Comparison of ENCODE assay signal across 35 cellular contexts in the genomic region with DNA sequence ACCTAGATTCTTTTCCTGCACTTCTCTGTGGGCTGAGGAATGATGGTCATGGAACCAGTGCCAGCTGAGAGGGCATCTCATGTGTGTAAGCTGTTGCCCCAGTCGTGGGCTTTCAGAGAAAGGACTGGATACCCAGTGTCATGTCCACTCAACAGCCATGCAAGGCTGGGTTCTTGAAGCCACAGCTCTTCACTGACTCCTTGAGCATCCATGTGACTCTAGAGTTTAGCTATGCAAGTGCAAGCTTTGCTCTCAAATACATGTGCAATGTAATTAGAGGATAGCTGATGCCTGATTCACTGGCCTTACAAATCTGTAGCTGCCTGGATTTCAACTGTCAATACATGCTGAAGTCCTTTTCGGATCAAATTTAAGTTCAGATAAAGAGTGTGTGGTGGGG. TPM values are rescaled to one million over a fixed set of nuclear protein-coding genes. Genes with fewer than 3 reads are reported as not detected.
DNase-seq lines count a peak whose midpoint lies in the region; ATAC-seq, FAIRE-seq and TF ChIP-seq lines count a peak whose summit lies in the region.
"Had no signal": no experiment of that assay in that cellular context is flagged by ENCODE, and none has a peak within 500 bp of the region (broad histone marks: within the 10 kb centered on the region; RNA-seq: fewer than 3 reads in every experiment).

No MANE protein-coding gene starts in this region.

- in situ Hi-C loops in HepG2 (cut with HindIII; ENCODE audit: extremely low pct_ligation_motif_present, low pct_unique_long_range_greater_than_20kb) = no loop called here

- H3K4me3 Mint-ChIP-seq in WTC11 = no peak overlapping the region
- H3K4me3 Mint-ChIP-seq: activated CD4-positive, alpha-beta memory T cell treated with anti-CD3 and anti-CD28 coated beads, Interleukin-2, amount 10 ng/mL, durations not matched to agents 7 days and 5 days; T-helper 1 cell treated with Interleukin-12 subunit alpha and Interleukin-12 subunit beta and Interleukin-4 antibody, amounts not matched to agents 30 μg/mL and 1 μg/mL, for 36 hours had no signal

- H3K27ac Mint-ChIP-seq in WTC11 = no peak overlapping the region
- H3K27ac Mint-ChIP-seq: activated CD4-positive, alpha-beta memory T cell treated with anti-CD3 and anti-CD28 coated beads, Interleukin-2, amount 10 ng/mL, durations not matched to agents 7 days and 5 days; progenitor cell of endocrine pancreas; T-helper 1 cell treated with Interleukin-12 subunit alpha and Interleukin-12 subunit beta and Interleukin-4 antibody, amounts not matched to agents 30 μg/mL and 1 μg/mL, for 36 hours had no signal

- no TSS peak for BruUV-seq in HepG2 (replicated peaks; lab: Mats Ljungman, UMichigan)

- H3K36me3 ChIP-seq in HepG2 (replicated peaks in 1 of 2; ENCODE audit: control insufficient read depth in 1 of 2, insufficient read depth in 2 of 2, low read length in 2 of 2) (no peaks in the 10 kb centered on the region), right lobe of liver (no peaks in the 10 kb centered on the region), adipocyte (ENCODE audit: control insufficient read depth, insufficient read depth, low read length, severe bottlenecking) (no peaks in the 10 kb centered on the region), mesendoderm (ENCODE audit: control insufficient read depth, insufficient read depth, low read length) (no peaks in the 10 kb centered on the region)
- H3K36me3 ChIP-seq: adrenal gland, BLaER1, gastrocnemius medialis, left ventricle myocardium inferior, neutrophil, sigmoid colon, thoracic aorta, uterus had no signal

- no peak overlapping the region for H2BK120ac ChIP-seq in mesendoderm (ENCODE audit: low read depth, low read length)

- DNase-seq in HepG2 (ENCODE audit: low spot score) (no peak), right lobe of liver (no peak), adipocyte (ENCODE audit: low read depth) (peak; percentile 40), glomerular visceral epithelial cell (ENCODE audit: extremely low spot score) (peak; percentile 16), mesendoderm (no peak), WTC11 (ENCODE audit: low spot score) (no peak)
- DNase-seq: activated CD4-positive, alpha-beta memory T cell treated with anti-CD3 and anti-CD28 coated beads, Interleukin-2, amount 10 ng/mL, durations not matched to agents 7 days and 5 days; activated CD4-positive, alpha-beta T cell treated with anti-CD3 and anti-CD28 coated beads for 1 hour; activated CD8-positive, alpha-beta memory T cell treated with anti-CD3 and anti-CD28 coated beads, Interleukin-2, amount 50 U/mL, for 48 hours; adrenal gland; COR-L47; DMS79; effector CD4-positive, alpha-beta T cell; gastrocnemius medialis; HCEC 1CT; left ventricle myocardium inferior; NCI-H1436 treated with DMSO at 0.1 percent for 48 hours; NCI-H82; sigmoid colon; stimulated activated naive CD4-positive, alpha-beta T cell; uterus had no signal

- H3K79me2 ChIP-seq in HepG2 (ENCODE audit: insufficient read depth, low read length) (no peaks in the 10 kb centered on the region), mesendoderm (ENCODE audit: control insufficient read depth, insufficient read depth, low read length) (no peaks in the 10 kb centered on the region)

- peaks cover 6% of the 10 kb centered on the region; the same call in 1 of the 2 replicates for H3K9me3 Mint-ChIP-seq in WTC11
- H3K9me3 Mint-ChIP-seq: activated CD4-positive, alpha-beta memory T cell treated with anti-CD3 and anti-CD28 coated beads, Interleukin-2, amount 10 ng/mL, durations not matched to agents 7 days and 5 days had no signal

- POLR2A ChIA-PET in HepG2 (lab: Yijun Ruan, JAX) (interaction anchor here (1.2 kb wide), 1 partner anchor 10 kb away, joined by 4 read pairs; no protein-coding TSS in a partner anchor), WTC11 (lab: Charles Lee) (interaction anchor here (0.5 kb wide), 1 partner anchor 120 kb away, joined by 5 read pairs; no protein-coding TSS in a partner anchor)

- H3K9me3 ChIP-seq in HepG2 (ENCODE audit: low read length) = no peaks in the 10 kb centered on the region
- H3K9me3 ChIP-seq in right lobe of liver = no peaks in the 10 kb centered on the region
- H3K9me3 ChIP-seq in adipocyte (ENCODE audit: control insufficient read depth, low read length) = no peaks in the 10 kb centered on the region
- H3K9me3 ChIP-seq: adrenal gland, gastrocnemius medialis, left ventricle myocardium inferior, neutrophil, sigmoid colon, thoracic aorta, uterus had no signal

- H3K4me2 ChIP-seq in HepG2 (ENCODE audit: low read depth, low read length) = no peak overlapping the region
- H3K4me2 ChIP-seq in mesendoderm (ENCODE audit: low read length) = no peak overlapping the region
- H3K4me2 ChIP-seq: BLaER1, KMS-11 had no signal

- no peaks in the 10 kb centered on the region for H3K27me3 Mint-ChIP-seq in WTC11 (ENCODE audit: low read depth)

- no peak for TF ChIP-seq RAD21 in HepG2 (CRISPR knock-in tag; IDR thresholded peaks at IDR 0.05)

- H3K4me3 ChIP-seq in HepG2 (replicated peaks in 1 of 3; ENCODE audit: insufficient read depth in 1 of 3, low read depth in 2 of 3, low read length in 3 of 3) (no peak overlapping the region), right lobe of liver (no peak overlapping the region), adipocyte (ENCODE audit: low read length) (no peak overlapping the region), mesendoderm (ENCODE audit: low read length) (no peak overlapping the region)
- H3K4me3 ChIP-seq: adrenal gland, BLaER1, gastrocnemius medialis, left ventricle myocardium inferior, sigmoid colon, thoracic aorta, uterus had no signal

- H4K5ac ChIP-seq in mesendoderm (ENCODE audit: low read length) = no peak overlapping the region

- H2AK5ac ChIP-seq in mesendoderm (ENCODE audit: low read length) = no peak overlapping the region

- 63% methylated on average over 2 of the region's 2 CpGs for WGBS in HepG2 (ENCODE audit: low lambda C conversion rate)
- WGBS in right lobe of liver (ENCODE audit: insufficient coverage, low coverage, low lambda C conversion rate, missing lambda C conversion rate) = 63% methylated on average over 2 of the region's 2 CpGs
- no CpG with 5 or more reads among the region's 2 CpGs for WGBS in mesendoderm (ENCODE audit: extremely low coverage, insufficient coverage, low lambda C conversion rate)

- CTCF ChIA-PET in HepG2 (lab: Yijun Ruan, JAX; ENCODE audit: low intra/inter-chr PET ratio, low total read pairs) = no interaction called here
- CTCF ChIA-PET in WTC11 (lab: Charles Lee) = interaction anchor here (1.2 to 8.7 kb wide), 3 partner anchors 10 to 28 kb away, joined by 6 to 70 read pairs (median 19); no protein-coding TSS in a partner anchor

- no peak for TF ChIP-seq CTCF in HepG2 (CRISPR knock-in tag; IDR thresholded peaks at IDR 0.05)
- TF ChIP-seq CTCF in right lobe of liver (IDR thresholded peaks at IDR 0.05) = no peak
- no peak for TF ChIP-seq CTCF in WTC11 (IDR thresholded peaks at IDR 0.05)

- TF ChIP-seq EP300 in HepG2 (IDR thresholded peaks at IDR 0.05; ENCODE audit: low read depth in 2 of 2, low read length in 2 of 2) = no peak
- no peak for TF ChIP-seq EP300 in HepG2 (CRISPR knock-in tag; IDR thresholded peaks at IDR 0.05; ENCODE audit: borderline replicate concordance)

- intact Hi-C loops in HepG2 (cut with micrococcal nuclease; ENCODE audit: unreplicated experiment) = no loop called here
- intact Hi-C loops in right lobe of liver (cut with DNase I) = no loop called here

- no peak for FAIRE-seq in HepG2 (lab: Jason Lieb, UNC)
- FAIRE-seq: A204.1, bronchial epithelial cell, colon, HTR-8/SVneo had no signal

- no peaks in the 10 kb centered on the region for H3K36me3 Mint-ChIP-seq in WTC11

- H2AFZ ChIP-seq in HepG2 (ENCODE audit: low read length) = no peak overlapping the region

- H2BK5ac ChIP-seq in mesendoderm (ENCODE audit: low read length) = no peak overlapping the region

- no peaks in the 10 kb centered on the region for H3K27me3 ChIP-seq in HepG2 (ENCODE audit: control insufficient read depth in 1 of 2, insufficient read depth in 2 of 2, low read length in 2 of 2)
- no peaks in the 10 kb centered on the region for H3K27me3 ChIP-seq in right lobe of liver
- no peaks in the 10 kb centered on the region for H3K27me3 ChIP-seq in adipocyte (replicated peaks; ENCODE audit: control insufficient read depth, insufficient read depth, low read length)
- H3K27me3 ChIP-seq in mesendoderm (ENCODE audit: insufficient read depth, low read length, poor library complexity) = no peaks in the 10 kb centered on the region
- H3K27me3 ChIP-seq: adrenal gland, BLaER1, gastrocnemius medialis, neutrophil, sigmoid colon, uterus had no signal

- peaks cover 17% of the 10 kb centered on the region for H3K4me1 Mint-ChIP-seq in WTC11

- H3K18ac ChIP-seq in mesendoderm (ENCODE audit: low read length) = no peak overlapping the region

- H3K23ac ChIP-seq in mesendoderm (ENCODE audit: low read length) = no peak overlapping the region

- H3K56ac ChIP-seq in mesendoderm (ENCODE audit: low read length) = no peak overlapping the region

- H4K8ac ChIP-seq in mesendoderm (ENCODE audit: low read depth, low read length) = no peak overlapping the region

- no peak overlapping the region for H2BK15ac ChIP-seq in mesendoderm (replicated peaks; ENCODE audit: low read depth)

- no peak overlapping the region for H3K4ac ChIP-seq in mesendoderm (ENCODE audit: low read depth, low read length)

- H3K4me1 ChIP-seq in HepG2 (ENCODE audit: insufficient read depth, low read length) = peaks cover 33% of the 10 kb centered on the region
- peaks cover 0 to 15% (median 0%) of the 10 kb centered on the region in 4 donors for H3K4me1 ChIP-seq in right lobe of liver
- peaks cover 47% of the 10 kb centered on the region for H3K4me1 ChIP-seq in adipocyte (ENCODE audit: control insufficient read depth, insufficient read depth, low read length)
- no peaks in the 10 kb centered on the region for H3K4me1 ChIP-seq in mesendoderm (ENCODE audit: control insufficient read depth, low read depth, low read length)
- H3K4me1 ChIP-seq: uterus had no signal

- ATAC-seq in HepG2 (peak; percentile 18), right lobe of liver (no peak), HG02642 (IDR thresholded peaks at IDR 0.05; ENCODE audit: poor library complexity, unreplicated experiment) (no peak), WTC11 (no peak), HG02763 (IDR thresholded peaks at IDR 0.05; ENCODE audit: unreplicated experiment) (no peak)
- ATAC-seq: gastrocnemius medialis had no signal

- no peaks in the 10 kb centered on the region for H4K20me1 ChIP-seq in HepG2 (ENCODE audit: insufficient read depth, low read length)

- no peak overlapping the region for H3K9ac ChIP-seq in HepG2 (ENCODE audit: insufficient read depth, low read depth, low read length)
- no peak overlapping the region for H3K9ac ChIP-seq in adipocyte (ENCODE audit: low read length)
- no peak overlapping the region for H3K9ac ChIP-seq in mesendoderm (ENCODE audit: low read length)
- H3K9ac ChIP-seq: BLaER1, KMS-11 had no signal

- H3K79me1 ChIP-seq in mesendoderm (ENCODE audit: low read length) = no peaks in the 10 kb centered on the region

- H3K27ac ChIP-seq in HepG2 (ENCODE audit: extremely low read length, insufficient read depth, low read length) (no peak overlapping the region), right lobe of liver (no peak overlapping the region), mesendoderm (ENCODE audit: low read depth, low read length) (no peak overlapping the region)
- H3K27ac ChIP-seq: BLaER1, epithelial cell of prostate, gastrocnemius medialis, KMS-11, neutrophil, RWPE1, sigmoid colon, thoracic aorta, uterus had no signal

- no peak for TF ChIP-seq POLR2A in HepG2 (IDR thresholded peaks at IDR 0.05; ENCODE audit: insufficient read depth in 1 of 2, low read depth in 2 of 2, low read length in 2 of 2)
- no peak for TF ChIP-seq POLR2A in right lobe of liver (IDR thresholded peaks at IDR 0.05)

RNA-seq across cellular contexts. Expression of a gene that starts 46.8 kb away (rescaled TPM):
- total RNA-seq in HepG2 (2016; rRNA removed; fragmentation: Illumina TruSeq; extraction: Trizol) (19.9 and 32.4 TPM in 2 replicates), right lobe of liver (1 to 10 TPM in 4 of 6 experiments, under 1 TPM in 2; 0.82 to 2.5 (median 1.5) TPM), WTC11 (2021) (1.9 to 2.5 TPM (median 2.1 TPM) in 3 replicates)
- 8.7 and 8.9 TPM in 2 replicates for total RNA-seq in HepG2 (2016; cell fraction: cytosol; rRNA removed; fragmentation: Illumina TruSeq; extraction: Trizol; ENCODE audit: low read depth)
- total RNA-seq in HepG2 (2016; cell fraction: insoluble cytoplasmic fraction; rRNA removed; fragmentation: Illumina TruSeq; extraction: Trizol) = 21.5 and 29.8 TPM in 2 replicates
- 8.7 and 9.4 TPM in 2 replicates for total RNA-seq in HepG2 (2016; cell fraction: membrane; rRNA removed; fragmentation: Illumina TruSeq; extraction: Trizol)
- 55.5 and 58.9 TPM in 2 replicates for total RNA-seq in HepG2 (2016; cell fraction: nucleus; rRNA removed; fragmentation: Illumina TruSeq; extraction: Trizol)
- polyA plus RNA-seq in HepG2 (2011; rRNA removed) = 17.2 and 28.5 TPM in 2 replicates
- 6.9 and 8.2 TPM in 2 replicates for polyA plus RNA-seq in HepG2 (2011; cell fraction: cytosol; rRNA removed)
- polyA plus RNA-seq in HepG2 (2011; cell fraction: nucleus; rRNA removed) = 112 TPM in 2 replicates
- 5.4 and 8.8 TPM in 2 replicates for polyA plus RNA-seq in HepG2 (2012)
- polyA plus RNA-seq in HepG2 (2016; cell fraction: cytosol; fragmentation: Illumina TruSeq; extraction: Trizol; ENCODE audit: low read depth) = 1.9 and 2.7 TPM in 2 replicates
- 13.1 and 14.9 TPM in 2 replicates for polyA plus RNA-seq in HepG2 (2016; cell fraction: insoluble cytoplasmic fraction; fragmentation: Illumina TruSeq; extraction: Trizol; ENCODE audit: low read depth)
- polyA plus RNA-seq in HepG2 (2016; cell fraction: membrane; fragmentation: Illumina TruSeq; extraction: Trizol; ENCODE audit: low read depth) = 2.9 and 3.6 TPM in 2 replicates
- polyA plus RNA-seq in HepG2 (2016; cell fraction: nucleus; fragmentation: Illumina TruSeq; extraction: Trizol; ENCODE audit: insufficient read depth, low read depth) = 110 and 115 TPM in 2 replicates
- polyA minus RNA-seq in HepG2 (2011; rRNA and poly(A)+ RNA removed; ENCODE audit: low replicate concordance) = 15.8 and 16.9 TPM in 2 replicates
- 3.3 and 5.4 TPM in 2 replicates for polyA minus RNA-seq in HepG2 (2011; cell fraction: cytosol; rRNA and poly(A)+ RNA removed)
- polyA minus RNA-seq in HepG2 (2011; cell fraction: nucleus; rRNA and poly(A)+ RNA removed) = 26.1 and 28.0 TPM in 2 replicates
- polyA plus RNA-seq in mesendoderm (2013, experiment 1 of 2) = 0.34 TPM
- 0.32 TPM for polyA plus RNA-seq in mesendoderm (2013, experiment 2 of 2)

Comparison
In these comparisons a context has a peak if more than half of its experiments do, and no peak if none do; other contexts are left out.
1. DNase-seq: peak in adipocyte (single experiment) and glomerular visceral epithelial cell (single experiment); none in HepG2 (single experiment), right lobe of liver (0 of 3), mesendoderm (single experiment) and WTC11 (single experiment).